In genomic region chr3:125593991-125594574, GRCh38 we compare ENCODE assay signal across 7 cellular contexts. TPM values are rescaled to one million over a fixed set of nuclear protein-coding genes. Genes with fewer than 3 reads are reported as not detected.
A peak's percentile ranks its signal among the peaks of the same experiment; 100 is the strongest.
DNase-seq lines count a peak whose midpoint lies in the region; ATAC-seq, FAIRE-seq and TF ChIP-seq lines count a peak whose summit lies in the region.

No MANE protein-coding gene starts in this region.

- no TSS peak for BruUV-seq in OCI-LY7 (replicated peaks; lab: Mats Ljungman, UMichigan)

- H3K36me3 ChIP-seq in OCI-LY7 (ENCODE audit: insufficient read depth, low read length) = no peaks in the 10 kb centered on the region; the same call in 1 of the 2 replicates
- H3K36me3 ChIP-seq in duodenal mucosa (ENCODE audit: control insufficient read depth in 1 of 2, insufficient read depth in 2 of 2, low read length in 2 of 2) = no peaks in the 10 kb centered on the region

- no peaks in the 10 kb centered on the region for H3K36me3 Mint-ChIP-seq in natural killer cell

- peak overlapping the region; percentile 86 to 87 for H3K27ac Mint-ChIP-seq in natural killer cell

- H3K9me3 ChIP-seq in OCI-LY7 (ENCODE audit: low read length) = no peaks in the 10 kb centered on the region
- no peaks in the 10 kb centered on the region for H3K9me3 ChIP-seq in duodenal mucosa (ENCODE audit: control insufficient read depth in 1 of 2, low read length in 2 of 2)

- no peaks in the 10 kb centered on the region for H3K9me2 ChIP-seq in OCI-LY7 (ENCODE audit: insufficient read depth, low read length)

- no peak overlapping the region for H2AFZ ChIP-seq in OCI-LY7 (ENCODE audit: low read length)

- H3K27me3 Mint-ChIP-seq in natural killer cell (ENCODE audit: low read depth in 2 of 2) = no peaks in the 10 kb centered on the region

- peak; percentile 86 for FAIRE-seq in GM18507 (lab: Jason Lieb, UNC)

- H3K4me3 ChIP-seq in OCI-LY7 (ENCODE audit: low read depth, low read length, poor library complexity, severe bottlenecking) = peak overlapping the region; percentile 94
- H3K4me3 ChIP-seq in duodenal mucosa (ENCODE audit: low read depth in 1 of 2, low read length in 2 of 2) = peak overlapping the region; percentile 83 to 87

- peak overlapping the region; percentile 95 for H3K4me3 Mint-ChIP-seq in natural killer cell

- H4K20me1 ChIP-seq in OCI-LY7 (ENCODE audit: insufficient read depth, low read length) = peaks cover 19% of the 10 kb centered on the region; the same call in 1 of the 2 replicates

- intact Hi-C loops in OCI-LY7 (cut with micrococcal nuclease; ENCODE audit: unreplicated experiment) (loop anchor here (1.0 to 10.0 kb wide), 5 partner anchors 219 to 859 kb away; partner anchors contain the start of genes HEG1, KLF15, UMPS and ZNF148), natural killer cell (cut with micrococcal nuclease) (loop anchor here (10.0 kb wide), 1 partner anchor 219 kb away; the partner anchor contains the start of gene ZNF148)

- no peaks in the 10 kb centered on the region for H3K27me3 ChIP-seq in duodenal mucosa (ENCODE audit: control insufficient read depth in 1 of 2, insufficient read depth in 2 of 2, low read length in 2 of 2)

- peak overlapping the region; percentile 84 to 92 for H3K9ac ChIP-seq in duodenal mucosa (ENCODE audit: low read depth in 1 of 2, low read length in 2 of 2)

- H3K4me2 ChIP-seq in OCI-LY7 (ENCODE audit: low read length) = peak overlapping the region; percentile 83

- DNase-seq in GM18507 (ENCODE audit: extremely low spot score, insufficient read length, low read depth) (no peak), OCI-LY7 (ENCODE audit: low spot score) (peak; percentile 64), natural killer cell (no peak), NCI-H526 treated with DMSO at 0.1 percent for 48 hours (lab: John Stamatoyannopoulos, UW) (no peak)

- no peak for ATAC-seq in natural killer cell
- no peak for ATAC-seq in GM19467 (IDR thresholded peaks at IDR 0.05; ENCODE audit: unreplicated experiment)
- no peak for ATAC-seq in GM18868 (IDR thresholded peaks at IDR 0.05; ENCODE audit: unreplicated experiment)

- POLR2A ChIA-PET in OCI-LY7 (lab: Charles Lee) = no interaction called here

- H3K79me2 ChIP-seq in OCI-LY7 (ENCODE audit: insufficient read depth, low read depth, low read length) = peaks cover 55% of the 10 kb centered on the region; the same call in 1 of the 2 replicates

- H3K4me1 Mint-ChIP-seq in natural killer cell = peaks cover 30 to 46% of the 10 kb centered on the region in 2 donors

- H3K4me1 ChIP-seq in OCI-LY7 (ENCODE audit: insufficient read depth, low read length, poor library complexity, severe bottlenecking) = peaks cover 44% of the 10 kb centered on the region
- peaks cover 18 to 32% of the 10 kb centered on the region in 2 donors for H3K4me1 ChIP-seq in duodenal mucosa (ENCODE audit: control insufficient read depth in 1 of 2, insufficient read depth in 2 of 2, low read length in 2 of 2)

- H3K27ac ChIP-seq in OCI-LY7 (ENCODE audit: low read depth, low read length, poor library complexity, severe bottlenecking) = peak overlapping the region; percentile 79
- peak overlapping the region; percentile 26 for H3K27ac ChIP-seq in duodenal mucosa (ENCODE audit: low read depth, low read length)

- CTCF ChIA-PET in OCI-LY7 (lab: Charles Lee; ENCODE audit: unreplicated experiment) = no interaction called here

- H3K9me3 Mint-ChIP-seq in natural killer cell = no peaks in the 10 kb centered on the region

- no peak for TF ChIP-seq CTCF in OCI-LY7 (conservative IDR thresholded peaks at IDR 0.05; ENCODE audit: low read length)
- TF ChIP-seq CTCF in natural killer cell (IDR thresholded peaks at IDR 0.05) = no peak

RNA-seq across cellular contexts. Expression of gene OSBPL11, which starts 1.2 kb away (rescaled TPM):
- 7.1 TPM in 2 replicates for total RNA-seq in OCI-LY7 (2014; rRNA removed; shearing (Covaris generic))
- 15.5 TPM in 2 replicates for total RNA-seq in OCI-LY7 (2022)
- 10 to 100 TPM in 2 of 3 donors, 1 to 10 TPM in 1; 8.9 to 16.0 (median 11.4) TPM for total RNA-seq in natural killer cell
